Comparison of ENCODE assay signal across 8 cellular contexts in the genomic region with DNA sequence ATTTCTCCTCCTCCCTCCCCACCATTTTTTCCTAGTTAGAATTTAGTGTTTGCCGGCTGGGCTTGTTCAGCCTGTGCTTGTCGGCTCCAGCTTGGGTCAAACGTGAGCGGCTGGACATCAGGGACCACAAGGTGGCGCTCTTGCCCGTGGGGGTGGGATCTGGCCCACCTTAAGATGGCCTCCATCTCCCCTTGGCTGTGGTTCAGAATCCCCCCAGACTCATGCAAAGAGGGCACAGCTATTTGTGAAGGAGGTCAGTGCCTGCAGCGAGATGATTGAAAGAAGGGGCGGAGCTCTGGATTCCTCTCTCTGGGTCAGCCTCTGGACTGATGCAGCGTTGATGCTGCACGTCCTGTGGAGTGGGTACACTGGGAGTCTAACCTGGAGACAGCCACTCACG.
DNase-seq lines count a peak whose midpoint lies in the region; ATAC-seq and TF ChIP-seq lines count a peak whose summit lies in the region.

No MANE protein-coding gene starts in this region.

- no peaks in the 10 kb centered on the region for H3K27me3 Mint-ChIP-seq in osteocyte (ENCODE audit: unreplicated experiment)

- DNase-seq in EH (ENCODE audit: low read depth) (peak; percentile 31), NB4 (ENCODE audit: low read depth) (peak; percentile 17), fibroblast of gingiva (ENCODE audit: low read depth) (peak; percentile 41), osteocyte (ENCODE audit: extremely low spot score, unreplicated experiment) (peak; percentile 87), NCI-H446 treated with DMSO at 0.1 percent for 48 hours (lab: John Stamatoyannopoulos, UW) (no peak), A172 (ENCODE audit: low spot score) (no peak), mucosa of gallbladder (ENCODE audit: low spot score) (no peak)

- no peak for ATAC-seq in GM21381 (IDR thresholded peaks at IDR 0.05; ENCODE audit: unreplicated experiment)

- peaks cover 13% of the 10 kb centered on the region for H3K4me1 Mint-ChIP-seq in osteocyte (ENCODE audit: unreplicated experiment)

- TF ChIP-seq CTCF in NB4 (IDR thresholded peaks at IDR 0.05; ENCODE audit: low read depth, low read length) = peak; percentile 55
- peak; percentile 85 for TF ChIP-seq CTCF in osteocyte (IDR thresholded peaks at IDR 0.05)

- H3K36me3 Mint-ChIP-seq in osteocyte (ENCODE audit: unreplicated experiment) = no peaks in the 10 kb centered on the region

- no peak overlapping the region for H3K27ac Mint-ChIP-seq in osteocyte (ENCODE audit: unreplicated experiment)

- H3K4me3 Mint-ChIP-seq in osteocyte (ENCODE audit: unreplicated experiment) = no peak overlapping the region

- H3K4me3 ChIP-seq in NB4 (ENCODE audit: low read depth, low read length) = no peak overlapping the region

- no peaks in the 10 kb centered on the region for H3K9me3 Mint-ChIP-seq in osteocyte (ENCODE audit: unreplicated experiment)

- no peak for TF ChIP-seq POLR2A in NB4 (IDR thresholded peaks at IDR 0.05; ENCODE audit: extremely low read depth, insufficient read length)

Comparison
In these comparisons a context has a peak if more than half of its experiments do, and no peak if none do; other contexts are left out.
1. DNase-seq: peak in EH (single experiment), NB4 (single experiment), fibroblast of gingiva (single experiment) and osteocyte (single experiment); none in NCI-H446 treated with DMSO at 0.1 percent for 48 hours (single experiment), A172 (single experiment) and mucosa of gallbladder (single experiment).